1 cellular context compared by ENCODE assay signal in the genomic region with DNA sequence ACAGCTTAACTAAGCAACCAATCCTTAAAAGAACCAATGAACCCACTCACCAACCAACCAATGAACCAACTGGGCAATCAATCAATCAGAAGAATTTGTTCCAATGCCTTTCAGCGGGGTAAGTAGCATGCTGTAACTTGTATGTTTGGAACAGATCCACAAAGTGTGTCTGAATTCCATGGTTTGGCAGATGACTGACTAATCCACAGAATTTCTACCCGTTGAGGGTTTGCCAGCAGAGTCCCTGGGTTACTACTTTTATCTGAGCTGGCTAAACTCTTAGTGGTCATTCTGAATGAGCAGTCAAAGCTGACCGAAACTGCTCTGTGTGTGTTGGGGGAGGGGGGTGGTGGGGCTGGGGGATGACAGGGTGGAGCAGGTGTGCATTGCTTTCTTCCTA.
TF ChIP-seq lines count a peak whose summit lies in the region.

No MANE protein-coding gene starts in this region.

TF ChIP-seq in IMR-90, 13 proteins besides CTCF, POLR2A, EP300 and RAD21 (continued from another document):
- TF ChIP-seq, protein P1, sequence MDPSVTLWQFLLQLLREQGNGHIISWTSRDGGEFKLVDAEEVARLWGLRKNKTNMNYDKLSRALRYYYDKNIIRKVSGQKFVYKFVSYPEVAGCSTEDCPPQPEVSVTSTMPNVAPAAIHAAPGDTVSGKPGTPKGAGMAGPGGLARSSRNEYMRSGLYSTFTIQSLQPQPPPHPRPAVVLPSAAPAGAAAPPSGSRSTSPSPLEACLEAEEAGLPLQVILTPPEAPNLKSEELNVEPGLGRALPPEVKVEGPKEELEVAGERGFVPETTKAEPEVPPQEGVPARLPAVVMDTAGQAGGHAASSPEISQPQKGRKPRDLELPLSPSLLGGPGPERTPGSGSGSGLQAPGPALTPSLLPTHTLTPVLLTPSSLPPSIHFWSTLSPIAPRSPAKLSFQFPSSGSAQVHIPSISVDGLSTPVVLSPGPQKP (IDR thresholded peaks at IDR 0.05; ENCODE audit: borderline replicate concordance, low read depth, low read length): no peak
